Comparison of ENCODE assay signal across 18 cellular contexts in the genomic region with DNA sequence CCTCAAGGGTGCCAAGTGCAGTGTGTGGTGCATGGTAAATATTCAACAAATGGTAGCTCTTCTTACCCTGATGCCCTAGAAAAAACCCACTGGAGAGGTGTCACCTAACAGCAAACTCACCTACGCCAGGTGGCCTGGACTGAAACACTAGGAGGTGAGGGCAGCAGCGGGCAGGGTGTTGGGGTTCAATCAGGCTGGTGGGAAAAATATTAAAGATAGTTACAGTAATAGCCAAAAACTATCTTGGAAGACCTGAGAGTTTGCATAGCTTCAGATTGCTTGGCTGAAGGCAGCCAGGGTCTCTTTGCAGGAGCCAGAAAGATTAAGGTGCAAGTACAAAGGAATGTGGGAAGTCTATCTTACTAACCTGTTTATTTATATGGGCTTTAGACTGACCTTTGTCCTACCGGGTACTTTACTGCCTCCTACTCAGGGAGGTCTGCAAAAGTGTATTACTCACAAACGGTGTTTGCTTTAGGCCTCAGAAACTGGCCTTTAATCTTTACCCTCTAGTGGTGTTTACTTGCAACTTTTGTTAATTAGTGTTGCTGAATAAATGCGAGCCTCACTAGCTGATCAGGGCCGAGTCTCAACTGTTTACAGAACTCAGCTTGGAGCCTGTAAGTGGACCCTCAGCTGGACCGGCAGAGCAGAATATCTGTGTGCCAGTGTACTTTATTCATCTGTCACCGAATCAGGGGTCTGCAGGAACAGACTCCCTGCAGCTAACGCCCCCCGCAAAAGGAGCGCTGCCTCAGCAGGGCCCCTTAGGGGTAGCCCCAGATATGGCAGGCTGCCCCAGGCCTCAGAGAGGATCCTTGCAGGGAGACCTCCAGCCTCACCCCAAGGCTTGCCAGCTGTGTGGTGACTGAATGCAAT.
DNase-seq lines count a peak whose midpoint lies in the region; ATAC-seq and TF ChIP-seq lines count a peak whose summit lies in the region.
"Had no signal": no experiment of that assay in that cellular context is flagged by ENCODE, and none has a peak within 500 bp of the region (broad histone marks: within the 10 kb centered on the region; RNA-seq: fewer than 3 reads in every experiment).

No MANE protein-coding gene starts in this region.

- H3K4me3 Mint-ChIP-seq in activated T-cell treated with anti-CD3 and anti-CD28 coated beads, Interleukin-2, amount 50 U/mL, for 24 hours, result no peak overlapping the region
- H3K4me3 Mint-ChIP-seq: HFFc6 had no signal

- peak overlapping the region; percentile 10 for H3K27ac ChIP-seq in cingulate gyrus (ENCODE audit: low read depth, low read length)
- H3K27ac ChIP-seq in transverse colon, result peak overlapping the region; percentile 81 to 84 (median 82)
- H3K27ac ChIP-seq: gastrocnemius medialis, testis had no signal

- no peaks in the 10 kb centered on the region for H3K4me1 Mint-ChIP-seq in activated T-cell treated with anti-CD3 and anti-CD28 coated beads, Interleukin-2, amount 50 U/mL, for 24 hours (ENCODE audit: low read depth)

- no peak for TF ChIP-seq EP300 in transverse colon (IDR thresholded peaks at IDR 0.05; ENCODE audit: low read depth)

- no peaks in the 10 kb centered on the region for H3K27me3 Mint-ChIP-seq in activated T-cell treated with anti-CD3 and anti-CD28 coated beads, Interleukin-2, amount 50 U/mL, for 24 hours

- no peak overlapping the region for H3K27ac Mint-ChIP-seq in activated T-cell treated with anti-CD3 and anti-CD28 coated beads, Interleukin-2, amount 50 U/mL, for 24 hours
- H3K27ac Mint-ChIP-seq: HFFc6 had no signal

- DNase-seq in HuH-7 (ENCODE audit: low spot score) (peak; percentile 54), mucosa of gallbladder (ENCODE audit: low spot score) (peak; percentile 32), transverse colon (peak; percentile 26)
- no peak for DNase-seq in activated T-cell treated with anti-CD3 and anti-CD28 coated beads, Interleukin-2, amount 50 U/mL, for 24 hours
- DNase-seq: activated effector memory CD4-positive, alpha-beta T cell treated with anti-CD3 and anti-CD28 coated beads, Interleukin-2, amount 50 U/mL, for 16 hours; BE2C; cerebellar nuclear complex; DMS 273 treated with DMSO at 0.1 percent for 48 hours; gastrocnemius medialis; HFFc6; IMR-90; NCI-H774; stimulated activated CD4-positive, alpha-beta T cell treated with anti-CD3 and anti-CD28 coated beads, Interleukin-2, amount 100 ng/mL, for 48 hours; T-helper 2 cell; testis had no signal

- no peaks in the 10 kb centered on the region for H3K36me3 ChIP-seq in transverse colon
- H3K36me3 ChIP-seq: BE2C, gastrocnemius medialis had no signal

- WGBS in transverse colon (ENCODE audit: low coverage in 1 of 2), 2 donors, result 46 to 49% methylated on average over 4 to 9 of the region's 11 CpGs

- TF ChIP-seq POLR2A in transverse colon (IDR thresholded peaks at IDR 0.05), result no peak

- no peak overlapping the region for H3K4me3 ChIP-seq in transverse colon
- H3K4me3 ChIP-seq: gastrocnemius medialis, testis had no signal

- H3K36me3 Mint-ChIP-seq in activated T-cell treated with anti-CD3 and anti-CD28 coated beads, Interleukin-2, amount 50 U/mL, for 24 hours (ENCODE audit: low read depth), result no peaks in the 10 kb centered on the region

- intact Hi-C loops in transverse colon (cut with DNase I; ENCODE audit: low total_unique reads), result no loop called here

- peaks cover 13 to 24% (median 17%) of the 10 kb centered on the region in 4 donors for H3K4me1 ChIP-seq in transverse colon
- H3K4me1 ChIP-seq: BE2C, gastrocnemius medialis, testis had no signal

- ATAC-seq in HG03025 (IDR thresholded peaks at IDR 0.05; ENCODE audit: low FRiP score, unreplicated experiment) (no peak), GM19023 (IDR thresholded peaks at IDR 0.05; ENCODE audit: unreplicated experiment) (no peak)
- ATAC-seq: gastrocnemius medialis had no signal

- no peaks in the 10 kb centered on the region for H3K9me3 Mint-ChIP-seq in activated T-cell treated with anti-CD3 and anti-CD28 coated beads, Interleukin-2, amount 50 U/mL, for 24 hours
- H3K9me3 Mint-ChIP-seq: HFFc6 had no signal

- no peaks in the 10 kb centered on the region for H3K9me3 ChIP-seq in transverse colon
- H3K9me3 ChIP-seq: BE2C, gastrocnemius medialis, testis had no signal

- peak in 4 of 5 experiments; percentile 23 to 68 (median 42) for TF ChIP-seq CTCF in transverse colon (IDR thresholded peaks at IDR 0.05)

- no peaks in the 10 kb centered on the region for H3K27me3 ChIP-seq in transverse colon
- H3K27me3 ChIP-seq: BE2C, gastrocnemius medialis, testis had no signal

- in situ Hi-C loops in transverse colon (cut with MboI; ENCODE audit: low pct_ligation_motif_present in 1 of 4, low pct_unique_long_range_greater_than_20kb in 1 of 4, low sequenced_read_pairs in 3 of 4), result no loop called here
